In genomic region chr17:68512967-68513474, GRCh38 we compare ENCODE assay signal across 8 cellular contexts. TPM values are rescaled to one million over a fixed set of nuclear protein-coding genes. Genes with fewer than 3 reads are reported as not detected.
DNase-seq lines count a peak whose midpoint lies in the region; ATAC-seq and TF ChIP-seq lines count a peak whose summit lies in the region.

No MANE protein-coding gene starts in this region.

- H3K27me3 ChIP-seq in IMR-90 (ENCODE audit: control insufficient read depth, insufficient read depth, low read length) (no peaks in the 10 kb centered on the region), WERI-Rb-1 (ENCODE audit: insufficient read depth, low read depth, severe bottlenecking) (no peaks in the 10 kb centered on the region), foreskin keratinocyte (no peaks in the 10 kb centered on the region), neutrophil (no peaks in the 10 kb centered on the region)

- peak overlapping the region; percentile 94 for H3K56ac ChIP-seq in IMR-90 (ENCODE audit: extremely low read depth, insufficient read depth, low read length)

- H3K4me3 Mint-ChIP-seq in Calu3 (ENCODE audit: low read depth, unreplicated experiment): peak overlapping the region; percentile 96

- peaks cover 2% of the 10 kb centered on the region; the same call in 1 of the 2 replicates for H3K9me1 ChIP-seq in IMR-90 (ENCODE audit: insufficient read depth, low read length)

- DNase-seq in Calu3 (peak; percentile 8), IMR-90 (peak; percentile 43), WERI-Rb-1 (no peak), foreskin keratinocyte (peak; percentile 20 to 40), COR-L47 (lab: John Stamatoyannopoulos, UW) (no peak), HuH-7.5 (ENCODE audit: low spot score) (no peak)

- H4K91ac ChIP-seq in IMR-90 (ENCODE audit: insufficient read depth, low read depth, low read length): peak overlapping the region; percentile 89

- peak overlapping the region; percentile 89 to 93 for H4K8ac ChIP-seq in IMR-90 (ENCODE audit: low read depth in 2 of 2, low read length in 2 of 2)

- H3K27me3 Mint-ChIP-seq in Calu3 (ENCODE audit: unreplicated experiment): no peaks in the 10 kb centered on the region

- H3K9ac ChIP-seq in IMR-90 (ENCODE audit: low read depth, low read length): peak overlapping the region; percentile 98

- H3K4me1 Mint-ChIP-seq in Calu3 (ENCODE audit: low read depth, unreplicated experiment): peaks cover 22% of the 10 kb centered on the region

- H3K4me1 ChIP-seq in IMR-90 (ENCODE audit: control insufficient read depth, insufficient read depth, low read length) (peaks cover 1% of the 10 kb centered on the region; the same call in 1 of the 2 replicates), foreskin keratinocyte (peaks cover 28% of the 10 kb centered on the region), neutrophil (ENCODE audit: control insufficient read depth in 1 of 2, insufficient read depth in 1 of 2, low read depth in 1 of 2, low read length in 1 of 2) (peaks cover 55 to 60% of the 10 kb centered on the region in 2 experiments)

- peaks cover 3% of the 10 kb centered on the region for H3K9me3 Mint-ChIP-seq in Calu3 (ENCODE audit: low read depth, unreplicated experiment)

- H2AK9ac ChIP-seq in IMR-90 (replicated peaks; ENCODE audit: low read depth, low read length, poor library complexity): peak overlapping the region; percentile 98

- H3K9me3 ChIP-seq in IMR-90 (ENCODE audit: control insufficient read depth, insufficient read depth, low read length): no peaks in the 10 kb centered on the region
- no peaks in the 10 kb centered on the region for H3K9me3 ChIP-seq in WERI-Rb-1 (ENCODE audit: severe bottlenecking)
- no peaks in the 10 kb centered on the region for H3K9me3 ChIP-seq in neutrophil

- H3K36me3 ChIP-seq in IMR-90 (ENCODE audit: control insufficient read depth, insufficient read depth, low read length) (peaks cover 8% of the 10 kb centered on the region), WERI-Rb-1 (peaks cover 33% of the 10 kb centered on the region), neutrophil (peaks cover 35% of the 10 kb centered on the region)

- H4K20me1 ChIP-seq in IMR-90 (ENCODE audit: insufficient read depth, low read length): peaks cover 36% of the 10 kb centered on the region

- H2BK15ac ChIP-seq in IMR-90 (ENCODE audit: low read depth, low read length): peak overlapping the region; percentile 77; the same call in 1 of the 3 replicates

- H3K36me3 Mint-ChIP-seq in Calu3 (ENCODE audit: insufficient read depth, unreplicated experiment): peaks cover 54% of the 10 kb centered on the region

- H3K4ac ChIP-seq in IMR-90 (ENCODE audit: low read depth, low read length): peak overlapping the region; percentile 98

- peak overlapping the region; percentile 83 for H4K5ac ChIP-seq in IMR-90 (ENCODE audit: low read depth, low read length)

- WGBS in IMR-90 (ENCODE audit: extremely low coverage in 2 of 2, insufficient read length in 1 of 2), 2 experiments: 0% methylated on average over 5 of the region's 20 CpGs; no CpG with 5 or more reads in 1 of the 2 experiments

- H3K27ac Mint-ChIP-seq in Calu3 (ENCODE audit: unreplicated experiment): peak overlapping the region; percentile 98

- intact Hi-C loops in Calu3 (cut with micrococcal nuclease; ENCODE audit: unreplicated experiment): no loop called here
- intact Hi-C loops in IMR-90 (cut with micrococcal nuclease): no loop called here

- peak; percentile 4 for ATAC-seq in IMR-90 (ENCODE audit: low read depth)
- ATAC-seq in foreskin keratinocyte: peak; percentile 9
- no peak for ATAC-seq in HG03571 (IDR thresholded peaks at IDR 0.05; ENCODE audit: unreplicated experiment)

- POLR2A ChIA-PET in IMR-90 (lab: Charles Lee; ENCODE audit: unreplicated experiment): no interaction called here

- H3K79me1 ChIP-seq in IMR-90 (ENCODE audit: low read depth in 1 of 2, low read length in 2 of 2): peaks cover 8 to 26% of the 10 kb centered on the region in 2 experiments

- H3K23ac ChIP-seq in IMR-90 (ENCODE audit: low read depth, low read length): peak overlapping the region; percentile 99

- TF ChIP-seq CTCF in Calu3 (IDR thresholded peaks at IDR 0.05; ENCODE audit: unreplicated experiment) (no peak), IMR-90 (conservative IDR thresholded peaks at IDR 0.05; ENCODE audit: low read depth, low read length) (no peak), WERI-Rb-1 (IDR thresholded peaks at IDR 0.05; ENCODE audit: low read depth, low read length) (no peak), foreskin keratinocyte (conservative IDR thresholded peaks at IDR 0.05) (no peak), neutrophil (IDR thresholded peaks at IDR 0.05) (peak; percentile 13)

- peak overlapping the region; percentile 58 for H2BK120ac ChIP-seq in IMR-90 (ENCODE audit: low read depth, low read length)

- H2BK20ac ChIP-seq in IMR-90 (ENCODE audit: low read depth, low read length): no peak overlapping the region

- H3K14ac ChIP-seq in IMR-90 (replicated peaks; ENCODE audit: low read depth, low read length): peak overlapping the region; percentile 96

- BruUV-seq in Calu3 (replicated peaks; lab: Mats Ljungman, UMichigan) (TSS peak; percentile 53), IMR-90 (replicated peaks; lab: Mats Ljungman, UMichigan) (TSS peak; percentile 65)

- peak overlapping the region; percentile 97 for H2BK5ac ChIP-seq in IMR-90 (ENCODE audit: low read depth, low read length, poor library complexity, severe bottlenecking)

- H3K4me2 ChIP-seq in IMR-90 (ENCODE audit: low read depth, low read length): peak overlapping the region; percentile 71

- H3K4me3 ChIP-seq in IMR-90 (ENCODE audit: insufficient read depth, low read depth, low read length): peak overlapping the region; percentile 77
- H3K4me3 ChIP-seq in WERI-Rb-1 (ENCODE audit: low read depth, low read length): peak overlapping the region; percentile 93
- H3K4me3 ChIP-seq in neutrophil (ENCODE audit: low read depth in 1 of 2, low read length in 1 of 2): peak overlapping the region; percentile 89 to 98

- H3K18ac ChIP-seq in IMR-90 (ENCODE audit: low read depth, low read length): peak overlapping the region; percentile 82

- CTCF ChIA-PET in Calu3 (lab: Charles Lee) (no interaction called here), IMR-90 (lab: Yijun Ruan, JAX) (interaction anchor here (0.6 kb wide), 1 partner anchor 710 kb away, joined by 3 read pairs; no protein-coding TSS in a partner anchor)

- peak overlapping the region; percentile 93 for H2AK5ac ChIP-seq in IMR-90 (ENCODE audit: low read depth, low read length)

- TF ChIP-seq RAD21 in IMR-90 (IDR thresholded peaks at IDR 0.05; ENCODE audit: low read length): no peak

- H2AFZ ChIP-seq in IMR-90 (replicated peaks; ENCODE audit: low read length, poor library complexity): peak overlapping the region; percentile 99

- in situ Hi-C loops in IMR-90 (cut with MboI; ENCODE audit: low sequenced_read_pairs): no loop called here

- no peak for TF ChIP-seq POLR2A in IMR-90 (IDR thresholded peaks at IDR 0.05; ENCODE audit: low read depth, low read length)

- dilution Hi-C loops in IMR-90 (cut with HindIII; ENCODE audit: low sequenced_read_pairs, unreplicated experiment): no loop called here

- peak overlapping the region; percentile 96 for H3K27ac ChIP-seq in IMR-90 (ENCODE audit: insufficient read depth, low read length)
- peak overlapping the region; percentile 94 for H3K27ac ChIP-seq in WERI-Rb-1
- H3K27ac ChIP-seq in foreskin keratinocyte: peak overlapping the region; percentile 91
- H3K27ac ChIP-seq in neutrophil: peak overlapping the region; percentile 100

TF ChIP-seq in IMR-90, 13 proteins besides CTCF, POLR2A, EP300 and RAD21:
- TF ChIP-seq MAFK (IDR thresholded peaks at IDR 0.05; ENCODE audit: low read depth, low read length) (no peak), CHD1 (IDR thresholded peaks at IDR 0.05; ENCODE audit: low read depth, low read length) (peak; percentile 88; the same call in 1 of the 2 replicates)

RNA-seq across cellular contexts. Expression of gene PRKAR1A, which starts 0.8 kb away (rescaled TPM):
- total RNA-seq in Calu3 (2022) (239 and 248 TPM in 2 replicates), IMR-90 (2012; rRNA removed) (256 and 278 TPM in 2 replicates), foreskin keratinocyte (138 and 143 TPM in 2 replicates)
- polyA plus RNA-seq in IMR-90 (2012; rRNA removed) (138 and 145 TPM in 2 replicates), foreskin keratinocyte (51.5 and 53.0 TPM in 2 replicates)
- 52.4 and 128 TPM in 2 replicates for polyA plus RNA-seq in IMR-90 (2012; cell fraction: cytosol; rRNA removed)
- polyA plus RNA-seq in IMR-90 (2012; cell fraction: nucleus; rRNA removed; ENCODE audit: low replicate concordance): 58.9 and 125 TPM in 2 replicates

RNA-seq across cellular contexts. Expression of gene WIPI1, which starts 55.7 kb away (rescaled TPM):
- 37.0 and 43.4 TPM in 2 replicates for total RNA-seq in Calu3 (2022)
- 74.2 and 129 TPM in 2 replicates for total RNA-seq in IMR-90 (2012; rRNA removed)
- 69.4 and 78.6 TPM in 2 replicates for polyA plus RNA-seq in IMR-90 (2012; rRNA removed)
- polyA plus RNA-seq in IMR-90 (2012; cell fraction: cytosol; rRNA removed): 45.3 and 55.4 TPM in 2 replicates
- 42.7 and 88.2 TPM in 2 replicates for polyA plus RNA-seq in IMR-90 (2012; cell fraction: nucleus; rRNA removed; ENCODE audit: low replicate concordance)
- total RNA-seq in foreskin keratinocyte: 24.0 and 32.0 TPM in 2 replicates
- 16.9 and 20.8 TPM in 2 replicates for polyA plus RNA-seq in foreskin keratinocyte

Comparison
In these comparisons a context has a peak if more than half of its experiments do, and no peak if none do; other contexts are left out.
1. DNase-seq: peak in Calu3 (single experiment), IMR-90 (single experiment) and foreskin keratinocyte (2 of 2); none in WERI-Rb-1 (single experiment), COR-L47 (single experiment) and HuH-7.5 (single experiment).
2. Peak in every context shown above with its lines, with median percentiles within 50 percentile points of each other: H3K27ac ChIP-seq and H3K4me3 ChIP-seq.